In the genomic region with DNA sequence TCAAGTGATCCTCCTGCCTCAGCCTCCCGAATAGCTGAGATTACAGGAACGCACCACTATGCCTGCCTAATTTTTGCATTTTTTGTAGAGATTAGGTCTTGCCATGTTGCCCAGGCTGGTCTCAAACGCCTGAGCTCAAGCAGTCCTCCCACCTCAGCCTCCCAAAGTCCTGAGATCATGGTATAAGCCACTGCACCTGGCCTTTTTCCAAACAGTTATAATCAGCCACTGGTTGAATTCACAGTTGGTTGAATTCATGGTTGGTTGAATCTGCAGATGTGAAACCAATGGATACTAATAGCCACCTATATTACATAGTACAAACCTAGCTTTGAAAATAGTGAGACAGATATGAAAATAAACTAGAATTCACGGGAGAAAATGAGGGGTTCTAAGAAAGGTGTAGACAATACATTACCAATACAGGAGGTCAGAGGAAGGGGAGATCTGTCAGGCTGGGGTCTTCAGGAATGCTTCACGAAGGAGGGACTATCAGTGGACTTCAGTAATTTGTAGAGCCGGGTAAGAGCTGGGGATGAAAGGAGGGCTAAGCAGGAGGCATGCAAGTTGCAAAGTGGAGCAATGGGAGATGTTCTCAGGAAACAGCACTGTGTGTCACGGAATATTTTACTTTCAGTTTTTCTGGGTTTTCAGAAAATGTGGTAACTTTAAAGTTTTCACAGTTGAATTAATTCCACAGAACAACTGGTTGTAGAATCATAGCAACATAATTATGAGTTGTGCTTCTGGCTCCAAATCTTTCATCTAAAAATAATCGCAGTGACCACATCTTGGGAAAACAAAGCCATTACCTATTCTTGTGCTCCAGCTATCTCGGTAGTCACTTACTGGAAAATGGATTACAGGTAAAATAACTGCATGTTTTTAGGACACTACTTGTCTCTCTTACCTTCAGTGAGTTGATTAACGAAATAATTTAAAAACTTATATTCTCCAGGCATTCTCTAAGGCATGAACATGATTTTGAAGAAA, we compare ENCODE assay signal across 9 cellular contexts. TPM values are rescaled to one million over a fixed set of nuclear protein-coding genes. Genes with fewer than 3 reads are reported as not detected.
DNase-seq lines count a peak whose midpoint lies in the region; ATAC-seq and TF ChIP-seq lines count a peak whose summit lies in the region.
"Had no signal": no experiment of that assay in that cellular context is flagged by ENCODE, and none has a peak within 500 bp of the region (broad histone marks: within the 10 kb centered on the region; RNA-seq: fewer than 3 reads in every experiment).

No MANE protein-coding gene starts in this region.

- TF ChIP-seq POLR2A in spleen (IDR thresholded peaks at IDR 0.05), result no peak

- peak overlapping the region; percentile 46 for H3K4me3 Mint-ChIP-seq in MCF 10A (ENCODE audit: unreplicated experiment)

- peak overlapping the region in 7 of 8 donors; percentile 0 to 64 (median 44) for H3K27ac ChIP-seq in spleen
- H3K27ac ChIP-seq: SK-N-MC had no signal

- H3K27me3 ChIP-seq in spleen (replicated peaks in 1 of 7), result no peaks in the 10 kb centered on the region

- H3K9me3 Mint-ChIP-seq in MCF 10A (ENCODE audit: unreplicated experiment), result no peaks in the 10 kb centered on the region

- POLR2A ChIA-PET in MCF 10A (lab: Yijun Ruan, JAX), result no interaction called here

- no peak for DNase-seq in activated CD4-positive, CD25-positive, alpha-beta regulatory T cell treated with anti-CD3 and anti-CD28 coated beads, Interleukin-2, amount 50 U/mL, for 72 hours
- DNase-seq in MCF 10A (ENCODE audit: unreplicated experiment) (no peak), spleen (no peak), SK-N-DZ (ENCODE audit: low spot score) (no peak), hypothalamus (lab: John Stamatoyannopoulos, UW) (no peak), NCI-H82 treated with DMSO at 0.1 percent for 48 hours (lab: John Stamatoyannopoulos, UW; ENCODE audit: unreplicated experiment) (no peak)

- ATAC-seq in activated CD4-positive, CD25-positive, alpha-beta regulatory T cell treated with anti-CD3 and anti-CD28 coated beads, Interleukin-2, amount 50 U/mL, for 24 hours, result peak; percentile 37 to 39
- peak; percentile 40 for ATAC-seq in HG02852 (IDR thresholded peaks at IDR 0.05; ENCODE audit: unreplicated experiment)

- no peaks in the 10 kb centered on the region for H3K27me3 Mint-ChIP-seq in MCF 10A (ENCODE audit: insufficient read depth, unreplicated experiment)

- no peaks in the 10 kb centered on the region for H3K36me3 Mint-ChIP-seq in MCF 10A (ENCODE audit: insufficient read depth, unreplicated experiment)

- intact Hi-C loops in MCF 10A (cut with micrococcal nuclease) (no loop called here), spleen (cut with DNase I; ENCODE audit: low total_unique reads) (no loop called here)

- CTCF ChIA-PET in MCF 10A (lab: Yijun Ruan, JAX), result interaction anchor here (0.6 to 0.7 kb wide), 2 partner anchors 137 to 720 kb away, joined by 3 read pairs; no protein-coding TSS in a partner anchor

- peak overlapping the region in 5 of 8 donors; percentile 8 to 50 (median 11) for H3K4me3 ChIP-seq in spleen
- H3K4me3 ChIP-seq: SK-N-MC had no signal

- TF ChIP-seq CTCF in MCF 10A (IDR thresholded peaks at IDR 0.05; ENCODE audit: unreplicated experiment) (no peak), spleen (IDR thresholded peaks at IDR 0.05 in 8 of 11, conservative IDR thresholded peaks at IDR 0.05 in 3 of 11) (no peak)

- peaks cover 7% of the 10 kb centered on the region for H3K4me1 Mint-ChIP-seq in MCF 10A (ENCODE audit: insufficient read depth, unreplicated experiment)

- no peaks in the 10 kb centered on the region for H3K9me3 ChIP-seq in spleen

- peaks cover 3 to 59% (median 23%) of the 10 kb centered on the region in 6 donors for H3K4me1 ChIP-seq in spleen

- WGBS in spleen, 5 donors, result 69 to 77% (median 70%) methylated on average over 10 of the region's 10 CpGs

- no peak overlapping the region for H3K27ac Mint-ChIP-seq in MCF 10A (ENCODE audit: low read depth, unreplicated experiment)

- peaks cover 0 to 13% (median 2%) of the 10 kb centered on the region in 6 donors for H3K36me3 ChIP-seq in spleen

- BruUV-seq in MCF 10A (replicated peaks; lab: Mats Ljungman, UMichigan), result no TSS peak

RNA-seq across cellular contexts. Expression of a gene that starts 12.9 kb away (rescaled TPM):
- total RNA-seq in MCF 10A (2022) (8.4 and 10.0 TPM in 2 replicates), spleen (10 to 100 TPM; 26.0 to 46.5 (median 33.4) TPM)
- polyA plus RNA-seq in spleen, result 1 to 10 TPM; 6.3 to 8.2 (median 6.6) TPM
- 3.3 and 4.9 TPM in 2 replicates for polyA plus RNA-seq in SK-N-DZ (2014; cell fraction: cytosol; rRNA removed)
- 3.5 and 4.1 TPM in 2 replicates for polyA plus RNA-seq in SK-N-DZ (2014; cell fraction: nucleus; rRNA removed)
